8 cellular contexts compared by ENCODE assay signal in genomic region chr16:81095953-81096714, GRCh38. TPM values are rescaled to one million over a fixed set of nuclear protein-coding genes. Genes with fewer than 3 reads are reported as not detected.
DNase-seq lines count a peak whose midpoint lies in the region; FAIRE-seq and TF ChIP-seq lines count a peak whose summit lies in the region.

Gene GCSH, minus strand, starts transcription at chr16:81096395. Its CDS starts 117 bp downstream, at chr16:81096278.

- peak; percentile 59; the same call in 1 of the 2 replicates for TF ChIP-seq POLR2A in H54 (IDR thresholded peaks at IDR 0.05; ENCODE audit: low read depth, low read length)
- TF ChIP-seq POLR2A in Raji (IDR thresholded peaks at IDR 0.05; ENCODE audit: insufficient read depth, low read depth, low read length), result peak; percentile 72; the same call in 1 of the 2 replicates

- H3K9me2 ChIP-seq in Loucy (replicated peaks; ENCODE audit: low read depth, low read length), result no peaks in the 10 kb centered on the region

- peaks cover 8% of the 10 kb centered on the region for H3K36me3 Mint-ChIP-seq in nephron (ENCODE audit: low read depth)
- peaks cover 5% of the 10 kb centered on the region for H3K36me3 Mint-ChIP-seq in stimulated activated naive CD8-positive, alpha-beta T cell treated with anti-CD3 and anti-CD28 coated beads, Interleukin-15, Interleukin-2, amounts not matched to agents 100 ng/mL and 50 ng/mL, for 24 hours (ENCODE audit: low read depth)

- H3K27me3 ChIP-seq in Loucy (ENCODE audit: insufficient read depth, low read length, poor library complexity, severe bottlenecking), result no peaks in the 10 kb centered on the region

- peak within 1 kb of the TSS; percentile 100 for H3K4me3 ChIP-seq in Loucy (ENCODE audit: low read length, poor library complexity, severe bottlenecking)
- peak within 1 kb of the TSS; percentile 76 for H3K4me3 ChIP-seq in fibroblast of the aortic adventitia (ENCODE audit: low read depth, low read length)

- H3K4me1 Mint-ChIP-seq in nephron, result peaks cover 21% of the 10 kb centered on the region
- H3K4me1 Mint-ChIP-seq in stimulated activated naive CD8-positive, alpha-beta T cell treated with anti-CD3 and anti-CD28 coated beads, Interleukin-15, Interleukin-2, amounts not matched to agents 100 ng/mL and 50 ng/mL, for 24 hours (ENCODE audit: low read depth), result peaks cover 19% of the 10 kb centered on the region

- H3K27me3 Mint-ChIP-seq in nephron (ENCODE audit: low read depth), result no peaks in the 10 kb centered on the region
- no peaks in the 10 kb centered on the region for H3K27me3 Mint-ChIP-seq in stimulated activated naive CD8-positive, alpha-beta T cell treated with anti-CD3 and anti-CD28 coated beads, Interleukin-15, Interleukin-2, amounts not matched to agents 100 ng/mL and 50 ng/mL, for 24 hours

- peak; percentile 52 for FAIRE-seq in H54 (lab: Jason Lieb, UNC)

- H3K9me3 ChIP-seq in Loucy (ENCODE audit: insufficient read depth, low read depth, low read length), result no peaks in the 10 kb centered on the region

- peak within 1 kb of the TSS; percentile 96 for H3K4me2 ChIP-seq in Loucy (ENCODE audit: low read depth, low read length, poor library complexity, severe bottlenecking)

- DNase-seq in EH (ENCODE audit: low read depth), result peak; percentile 99
- DNase-seq in H54 (ENCODE audit: insufficient read length, low spot score), result peak; percentile 97
- peak; percentile 99 for DNase-seq in activated effector memory CD4-positive, alpha-beta T cell treated with anti-CD3 and anti-CD28 coated beads, Interleukin-2, amount 50 U/mL, for 16 hours
- peak; percentile 97 for DNase-seq in fibroblast of the aortic adventitia (ENCODE audit: low read depth)

- TF ChIP-seq CTCF in Loucy (conservative IDR thresholded peaks at IDR 0.05; ENCODE audit: low read length) (no peak), fibroblast of the aortic adventitia (IDR thresholded peaks at IDR 0.05; ENCODE audit: insufficient read depth, low read length) (no peak), nephron (IDR thresholded peaks at IDR 0.05; ENCODE audit: unreplicated experiment in 3 of 3) (no peak)

- H3K9ac ChIP-seq in Loucy (ENCODE audit: low read depth, low read length, poor library complexity, severe bottlenecking), result peak within 1 kb of the TSS; percentile 89

- H3K27ac Mint-ChIP-seq in nephron, result peak within 1 kb of the TSS; percentile 47 to 72 (median 66)
- peak within 1 kb of the TSS; percentile 67 for H3K27ac Mint-ChIP-seq in stimulated activated naive CD8-positive, alpha-beta T cell treated with anti-CD3 and anti-CD28 coated beads, Interleukin-15, Interleukin-2, amounts not matched to agents 100 ng/mL and 50 ng/mL, for 24 hours

- H3K4me3 Mint-ChIP-seq in nephron, result peak within 1 kb of the TSS; percentile 81 to 87 (median 84)
- H3K4me3 Mint-ChIP-seq in stimulated activated naive CD8-positive, alpha-beta T cell treated with anti-CD3 and anti-CD28 coated beads, Interleukin-15, Interleukin-2, amounts not matched to agents 100 ng/mL and 50 ng/mL, for 24 hours, result peak within 1 kb of the TSS; percentile 86

- H3K79me2 ChIP-seq in Loucy (ENCODE audit: insufficient read depth, low read length), result peaks cover 29% of the 10 kb centered on the region

- H3K36me3 ChIP-seq in Loucy (ENCODE audit: insufficient read depth, low read length), result no peaks in the 10 kb centered on the region

- peaks cover 2% of the 10 kb centered on the region for H4K20me1 ChIP-seq in Loucy (ENCODE audit: insufficient read depth, low read length, poor library complexity, severe bottlenecking)

- H3K4me1 ChIP-seq in Loucy (ENCODE audit: insufficient read depth, low read length, poor library complexity, severe bottlenecking), result peaks cover 15% of the 10 kb centered on the region

- H3F3A ChIP-seq in Loucy (ENCODE audit: low read depth), result no peaks in the 10 kb centered on the region

- H3K9me3 Mint-ChIP-seq in nephron, result no peaks in the 10 kb centered on the region
- peaks cover 5% of the 10 kb centered on the region for H3K9me3 Mint-ChIP-seq in stimulated activated naive CD8-positive, alpha-beta T cell treated with anti-CD3 and anti-CD28 coated beads, Interleukin-15, Interleukin-2, amounts not matched to agents 100 ng/mL and 50 ng/mL, for 24 hours

- peak within 1 kb of the TSS; percentile 99 for H2AFZ ChIP-seq in Loucy (ENCODE audit: low read length)

RNA-seq across cellular contexts. Expression of gene GCSH, which starts in this region (rescaled TPM):
- total RNA-seq in fibroblast of the aortic adventitia (ENCODE audit: low replicate concordance), result 36.2 and 84.3 TPM in 2 replicates

Comparison
In these comparisons a context has a peak if more than half of its experiments do, and no peak if none do; other contexts are left out.
1. Peak in every context shown above with its lines: DNase-seq and H3K4me3 ChIP-seq.